8 cellular contexts compared by ENCODE assay signal in genomic region chr17:73770115-73770848, GRCh38.
DNase-seq lines count a peak whose midpoint lies in the region; ATAC-seq and TF ChIP-seq lines count a peak whose summit lies in the region.

No MANE protein-coding gene starts in this region.

- H3K36me3 ChIP-seq in liver (ENCODE audit: control insufficient read depth in 4 of 4, insufficient read depth in 3 of 4, low read depth in 1 of 4, low read length in 3 of 4) (no peaks in the 10 kb centered on the region), MM.1S (replicated peaks; ENCODE audit: insufficient read depth, low read length) (no peaks in the 10 kb centered on the region)

- H3K4me1 ChIP-seq in liver (ENCODE audit: control insufficient read depth in 4 of 4, insufficient read depth in 4 of 4, low read length in 3 of 4) (peaks cover 0 to 8% (median 3%) of the 10 kb centered on the region in 4 donors), MM.1S (ENCODE audit: low read length) (no peaks in the 10 kb centered on the region)

- no peak overlapping the region for H2AFZ ChIP-seq in MM.1S (ENCODE audit: low read length)

- DNase-seq in AG08395 (ENCODE audit: low spot score) (peak; percentile 89), NCI-H2081 (lab: John Stamatoyannopoulos, UW) (peak; percentile 78 to 82), cardiac fibroblast (ENCODE audit: low read depth in 2 of 2) (peak; percentile 49 to 84), MM.1S (no peak)
- no peak for DNase-seq in stimulated activated CD4-positive, alpha-beta T cell treated with anti-CD3 and anti-CD28 coated beads, Interleukin-4, amount 100 ng/mL, for 1 hour

- no peak overlapping the region for H3K4me2 ChIP-seq in MM.1S (ENCODE audit: low read depth, low read length)

- H3K79me2 ChIP-seq in MM.1S (ENCODE audit: low read length) = no peaks in the 10 kb centered on the region

- TF ChIP-seq CTCF in cardiac fibroblast (IDR thresholded peaks at IDR 0.05; ENCODE audit: low read depth, low read length) (no peak), liver (IDR thresholded peaks at IDR 0.05; ENCODE audit: low read depth, low read length, missing input control) (no peak), MM.1S (IDR thresholded peaks at IDR 0.05; ENCODE audit: low read length) (no peak)

- no peaks in the 10 kb centered on the region for H3F3A ChIP-seq in MM.1S (ENCODE audit: insufficient read depth, low read length)

- WGBS in liver = 61% methylated on average over 12 of the region's 12 CpGs

- H3K9me3 ChIP-seq in liver (ENCODE audit: control insufficient read depth in 4 of 4, low read length in 3 of 4) (no peaks in the 10 kb centered on the region), MM.1S (replicated peaks; ENCODE audit: insufficient read depth, low read length) (no peaks in the 10 kb centered on the region)

- H3K27ac ChIP-seq in liver (ENCODE audit: low read depth in 1 of 2, low read length in 2 of 2) = no peak overlapping the region
- no peak overlapping the region for H3K27ac ChIP-seq in MM.1S (ENCODE audit: low read length)

- TF ChIP-seq RAD21 in liver (IDR thresholded peaks at IDR 0.05) = peak; percentile 29 to 36

- H3K27me3 ChIP-seq in liver (ENCODE audit: control insufficient read depth in 4 of 4, insufficient read depth in 4 of 4, low read length in 3 of 4) = no peaks in the 10 kb centered on the region
- H3K27me3 ChIP-seq in MM.1S (replicated peaks; ENCODE audit: insufficient read depth, low read length) = peaks cover 39% of the 10 kb centered on the region

- no peaks in the 10 kb centered on the region for H3K9me2 ChIP-seq in MM.1S (replicated peaks; ENCODE audit: insufficient read depth, low read length)

- H3K9ac ChIP-seq in liver (ENCODE audit: low read depth in 1 of 2, low read length in 2 of 2) (no peak overlapping the region), MM.1S (ENCODE audit: low read length) (no peak overlapping the region)

- ATAC-seq in GM21360 (IDR thresholded peaks at IDR 0.05; ENCODE audit: unreplicated experiment) = no peak
- no peak for ATAC-seq in GM21367 (IDR thresholded peaks at IDR 0.05; ENCODE audit: unreplicated experiment)

- no peak overlapping the region for H3K4me3 ChIP-seq in cardiac fibroblast (replicated peaks in 1 of 2; ENCODE audit: low read depth in 2 of 2, low read length in 2 of 2)
- no peak overlapping the region for H3K4me3 ChIP-seq in liver (ENCODE audit: low read depth in 1 of 3, low read length in 3 of 3)
- no peak overlapping the region for H3K4me3 ChIP-seq in MM.1S (ENCODE audit: low read length)

- H4K20me1 ChIP-seq in MM.1S (ENCODE audit: insufficient read depth, low read length) = no peaks in the 10 kb centered on the region

TF ChIP-seq in liver, 16 proteins besides CTCF, POLR2A, EP300 and RAD21:
- TF ChIP-seq ATF3 (IDR thresholded peaks at IDR 0.05) = peak; percentile 55
- TF ChIP-seq REST (IDR thresholded peaks at IDR 0.05) = no peak
- no peak for TF ChIP-seq HNF4G (IDR thresholded peaks at IDR 0.05)
- TF ChIP-seq RXRA (IDR thresholded peaks at IDR 0.05) = no peak
- TF ChIP-seq TAF1 (conservative IDR thresholded peaks at IDR 0.05) = no peak
- no peak for TF ChIP-seq YY1 (IDR thresholded peaks at IDR 0.05)
- TF ChIP-seq EGR1 (IDR thresholded peaks at IDR 0.05; ENCODE audit: low read depth in 2 of 2) = no peak
- TF ChIP-seq JUND (IDR thresholded peaks at IDR 0.05) = peak; percentile 79 to 82

Comparison
In these comparisons a context has a peak if more than half of its experiments do, and no peak if none do; other contexts are left out.
1. DNase-seq: peak in AG08395 (single experiment), NCI-H2081 (2 of 2) and cardiac fibroblast (2 of 2); none in stimulated activated CD4-positive, alpha-beta T cell treated with anti-CD3 and anti-CD28 coated beads, Interleukin-4, amount 100 ng/mL, for 1 hour (single experiment) and MM.1S (single experiment).